ENCODE assay signal across 14 cellular contexts in genomic region chr13:23644527-23644926, GRCh38.
DNase-seq lines count a peak whose midpoint lies in the region; ATAC-seq and TF ChIP-seq lines count a peak whose summit lies in the region.
"Had no signal": no experiment of that assay in that cellular context is flagged by ENCODE, and none has a peak within 500 bp of the region (broad histone marks: within the 10 kb centered on the region; RNA-seq: fewer than 3 reads in every experiment).

No MANE protein-coding gene starts in this region.

- H4K20me1 ChIP-seq in smooth muscle cell (ENCODE audit: low read depth): no peaks in the 10 kb centered on the region
- no peaks in the 10 kb centered on the region for H4K20me1 ChIP-seq in PC-9 (ENCODE audit: insufficient read depth)

- H3F3A ChIP-seq in smooth muscle cell (ENCODE audit: low read depth): peaks cover 7% of the 10 kb centered on the region
- H3F3A ChIP-seq in PC-9 (ENCODE audit: insufficient read depth, low read depth): no peaks in the 10 kb centered on the region

- ATAC-seq in left lung (peak; percentile 39), GM18858 (IDR thresholded peaks at IDR 0.05; ENCODE audit: unreplicated experiment) (no peak), HG03135 (IDR thresholded peaks at IDR 0.05; ENCODE audit: unreplicated experiment) (no peak)
- ATAC-seq: CD8-positive, alpha-beta T cell; Panc1; Right ventricle myocardium inferior had no signal

- no peak overlapping the region for H2AFZ ChIP-seq in smooth muscle cell (ENCODE audit: low read depth)
- H2AFZ ChIP-seq in PC-9: no peak overlapping the region

- peak; percentile 41 for DNase-seq in adipocyte (ENCODE audit: low read depth)
- peak; percentile 94 for DNase-seq in choroid plexus epithelial cell (ENCODE audit: low read depth)
- DNase-seq in left lung: no peak
- no peak for DNase-seq in smooth muscle cell (lab: John Stamatoyannopoulos, UW; ENCODE audit: unreplicated experiment)
- DNase-seq in PC-9: no peak
- DNase-seq: CD8-positive, alpha-beta T cell; DMS79 treated with DMSO at 0.1 percent for 48 hours; GOT3; KG1; NCI-H1048 had no signal

- POLR2A ChIA-PET in PC-9 (lab: Charles Lee; ENCODE audit: unreplicated experiment): no interaction called here

- H3K4me2 ChIP-seq in smooth muscle cell (peak overlapping the region; percentile 40), PC-9 (no peak overlapping the region)

- H3K9ac ChIP-seq in adipocyte (ENCODE audit: low read length): no peak overlapping the region
- H3K9ac ChIP-seq in smooth muscle cell (ENCODE audit: low read depth): no peak overlapping the region

- H3K4me3 ChIP-seq in adipocyte (ENCODE audit: low read length) (no peak overlapping the region), choroid plexus epithelial cell (ENCODE audit: low read depth, low read length) (no peak overlapping the region), left lung (no peak overlapping the region), smooth muscle cell (no peak overlapping the region), PC-9 (no peak overlapping the region)

- H3K4me1 ChIP-seq in adipocyte (ENCODE audit: control insufficient read depth, insufficient read depth, low read length) (no peaks in the 10 kb centered on the region), left lung (no peaks in the 10 kb centered on the region), smooth muscle cell (ENCODE audit: low read depth) (no peaks in the 10 kb centered on the region), PC-9 (replicated peaks; ENCODE audit: insufficient read depth) (no peaks in the 10 kb centered on the region)

- CTCF ChIA-PET in PC-9 (lab: Charles Lee): no interaction called here

- BruUV-seq in PC-9 (replicated peaks; lab: Mats Ljungman, UMichigan): no TSS peak

- no peak overlapping the region for H3K27ac ChIP-seq in left lung
- peak overlapping the region; percentile 54 for H3K27ac ChIP-seq in smooth muscle cell (ENCODE audit: low read depth)
- no peak overlapping the region for H3K27ac ChIP-seq in PC-9

- H3K9me2 ChIP-seq in PC-9 (ENCODE audit: insufficient read depth): no peaks in the 10 kb centered on the region

- H3K27me3 ChIP-seq in adipocyte (replicated peaks; ENCODE audit: control insufficient read depth, insufficient read depth, low read length) (no peaks in the 10 kb centered on the region), left lung (no peaks in the 10 kb centered on the region), smooth muscle cell (ENCODE audit: low read depth) (no peaks in the 10 kb centered on the region), PC-9 (ENCODE audit: insufficient read depth, low read depth) (no peaks in the 10 kb centered on the region)

- TF ChIP-seq CTCF in choroid plexus epithelial cell (conservative IDR thresholded peaks at IDR 0.05; ENCODE audit: low read depth, low read length): no peak
- no peak for TF ChIP-seq CTCF in left lung (IDR thresholded peaks at IDR 0.05)
- TF ChIP-seq CTCF in smooth muscle cell (IDR thresholded peaks at IDR 0.05; ENCODE audit: borderline replicate concordance, insufficient read depth, poor library complexity, severe bottlenecking): no peak
- TF ChIP-seq CTCF in PC-9 (conservative IDR thresholded peaks at IDR 0.05): no peak

- WGBS in smooth muscle cell (ENCODE audit: low lambda C conversion rate): 48% methylated on average over 5 of the region's 5 CpGs

- H3K9me3 ChIP-seq in adipocyte (ENCODE audit: control insufficient read depth, low read length) (no peaks in the 10 kb centered on the region), left lung (no peaks in the 10 kb centered on the region), smooth muscle cell (replicated peaks; ENCODE audit: low read depth) (no peaks in the 10 kb centered on the region), PC-9 (ENCODE audit: insufficient read depth, low read depth) (no peaks in the 10 kb centered on the region)

- peaks cover 6% of the 10 kb centered on the region for H3K79me2 ChIP-seq in smooth muscle cell (ENCODE audit: low read depth)
- no peaks in the 10 kb centered on the region; the same call in 1 of the 2 replicates for H3K79me2 ChIP-seq in PC-9 (ENCODE audit: low read depth)

- H3K36me3 ChIP-seq in adipocyte (ENCODE audit: control insufficient read depth, insufficient read depth, low read length, severe bottlenecking) (no peaks in the 10 kb centered on the region), left lung (no peaks in the 10 kb centered on the region), smooth muscle cell (ENCODE audit: low read depth) (no peaks in the 10 kb centered on the region), PC-9 (ENCODE audit: low read depth) (no peaks in the 10 kb centered on the region)

- intact Hi-C loops in left lung (cut with DNase I) (no loop called here), PC-9 (cut with micrococcal nuclease; ENCODE audit: unreplicated experiment) (no loop called here)

Comparison
In these comparisons a context has a peak if more than half of its experiments do, and no peak if none do; other contexts are left out.
1. DNase-seq: peak in adipocyte (single experiment) and choroid plexus epithelial cell (single experiment); none in left lung (0 of 2), smooth muscle cell (single experiment) and PC-9 (0 of 2).